Comparison of ENCODE assay signal across 15 cellular contexts in genomic region chr22:31747441-31747840, GRCh38. TPM values are rescaled to one million over a fixed set of nuclear protein-coding genes. Genes with fewer than 3 reads are reported as not detected.
DNase-seq lines count a peak whose midpoint lies in the region; ATAC-seq and TF ChIP-seq lines count a peak whose summit lies in the region.
"Had no signal": no experiment of that assay in that cellular context is flagged by ENCODE, and none has a peak within 500 bp of the region (broad histone marks: within the 10 kb centered on the region; RNA-seq: fewer than 3 reads in every experiment).

No MANE protein-coding gene starts in this region.

- no peaks in the 10 kb centered on the region for H3K9me3 ChIP-seq in BLaER1
- H3K9me3 ChIP-seq in naive thymus-derived CD4-positive, alpha-beta T cell (ENCODE audit: control insufficient read depth in 2 of 3, low read length in 3 of 3), result no peaks in the 10 kb centered on the region
- H3K9me3 ChIP-seq in right lobe of liver, result no peaks in the 10 kb centered on the region
- H3K9me3 ChIP-seq in psoas muscle, result no peaks in the 10 kb centered on the region
- H3K9me3 ChIP-seq: right atrium auricular region had no signal

- H3K27me3 ChIP-seq in BLaER1 (no peaks in the 10 kb centered on the region), H7 (ENCODE audit: control insufficient read depth, insufficient read depth, low read length) (no peaks in the 10 kb centered on the region), right lobe of liver (no peaks in the 10 kb centered on the region), psoas muscle (ENCODE audit: insufficient read depth in 3 of 3, low read length in 2 of 3) (no peaks in the 10 kb centered on the region)
- no peaks in the 10 kb centered on the region for H3K27me3 ChIP-seq in naive thymus-derived CD4-positive, alpha-beta T cell (ENCODE audit: control insufficient read depth in 2 of 2, insufficient read depth in 2 of 2, low read length in 2 of 2)
- H3K27me3 ChIP-seq: right atrium auricular region had no signal

- no peak for TF ChIP-seq POLR2A in right lobe of liver (IDR thresholded peaks at IDR 0.05)

- H3K27ac Mint-ChIP-seq in activated T-helper 17 cell treated with anti-CD3 and anti-CD28 coated beads, Interleukin-2, amount 50 U/mL, for 72 hours, result peak overlapping the region; percentile 96
- H3K27ac Mint-ChIP-seq in naive thymus-derived CD4-positive, alpha-beta T cell, result peak overlapping the region in 6 of 9 donors; percentile 38 to 82 (median 56)
- H3K27ac Mint-ChIP-seq: activated CD4-positive, alpha-beta memory T cell treated with anti-CD3 and anti-CD28 coated beads for 36 hours had no signal

- POLR2A ChIA-PET in naive thymus-derived CD4-positive, alpha-beta T cell (lab: Charles Lee), result interaction anchor here (0.8 kb wide), 1 partner anchor 85 kb away, joined by 3 read pairs; no protein-coding TSS in a partner anchor

- H3K27ac ChIP-seq in BLaER1 (no peak overlapping the region), coronary artery (no peak overlapping the region), right lobe of liver (no peak overlapping the region), psoas muscle (no peak overlapping the region)
- H3K27ac ChIP-seq in naive thymus-derived CD4-positive, alpha-beta T cell (ENCODE audit: low read depth, low read length), result no peak overlapping the region
- H3K27ac ChIP-seq: right atrium auricular region had no signal

- H3K36me3 ChIP-seq in BLaER1 (peaks cover 55% of the 10 kb centered on the region), H7 (replicated peaks; ENCODE audit: control insufficient read depth, insufficient read depth, low read length) (no peaks in the 10 kb centered on the region; the same call in 1 of the 2 replicates), right lobe of liver (peaks cover 0 to 5% (median 0%) of the 10 kb centered on the region in 4 donors), psoas muscle (ENCODE audit: insufficient read depth in 1 of 2, low read depth in 1 of 2) (peaks cover 0 to 30% of the 10 kb centered on the region in 2 donors)
- H3K36me3 ChIP-seq in naive thymus-derived CD4-positive, alpha-beta T cell (ENCODE audit: control insufficient read depth in 2 of 3, insufficient read depth in 3 of 3, low read length in 3 of 3), result peaks cover 0 to 14% (median 0%) of the 10 kb centered on the region in 3 experiments
- H3K36me3 ChIP-seq: right atrium auricular region had no signal

- WGBS in right lobe of liver (ENCODE audit: insufficient coverage, low coverage, low lambda C conversion rate, missing lambda C conversion rate), result 69% methylated on average over 4 of the region's 4 CpGs
- 51 to 62% (median 55%) methylated on average over 4 of the region's 4 CpGs for WGBS in psoas muscle, 3 donors

- intact Hi-C loops in naive thymus-derived CD4-positive, alpha-beta T cell (cut with micrococcal nuclease), result no loop called here
- intact Hi-C loops in right lobe of liver (cut with DNase I), result no loop called here
- intact Hi-C loops in psoas muscle (cut with DNase I), result no loop called here

- peak overlapping the region; percentile 97 for H3K4me2 ChIP-seq in BLaER1

- no peak overlapping the region for H3K9ac ChIP-seq in BLaER1

- no peaks in the 10 kb centered on the region for H3K9me3 Mint-ChIP-seq in activated T-helper 17 cell treated with anti-CD3 and anti-CD28 coated beads, Interleukin-2, amount 50 U/mL, for 72 hours
- H3K9me3 Mint-ChIP-seq in naive thymus-derived CD4-positive, alpha-beta T cell, result peaks cover 0 to 3% (median 0%) of the 10 kb centered on the region in 11 donors
- H3K9me3 Mint-ChIP-seq: activated CD4-positive, alpha-beta memory T cell treated with anti-CD3 and anti-CD28 coated beads for 36 hours had no signal

- peaks cover 58% of the 10 kb centered on the region for H3K36me3 Mint-ChIP-seq in activated T-helper 17 cell treated with anti-CD3 and anti-CD28 coated beads, Interleukin-2, amount 50 U/mL, for 72 hours (ENCODE audit: low read depth)
- peaks cover 4 to 16% (median 4%) of the 10 kb centered on the region in 5 donors for H3K36me3 Mint-ChIP-seq in naive thymus-derived CD4-positive, alpha-beta T cell

- H3K4me3 ChIP-seq in BLaER1, result no peak overlapping the region
- no peak overlapping the region for H3K4me3 ChIP-seq in H7 (ENCODE audit: insufficient read depth, low read depth, low read length)
- no peak overlapping the region for H3K4me3 ChIP-seq in naive thymus-derived CD4-positive, alpha-beta T cell (ENCODE audit: low read length)
- H3K4me3 ChIP-seq in coronary artery, result no peak overlapping the region
- no peak overlapping the region for H3K4me3 ChIP-seq in right lobe of liver
- no peak overlapping the region for H3K4me3 ChIP-seq in psoas muscle
- H3K4me3 ChIP-seq: right atrium auricular region had no signal

- no peaks in the 10 kb centered on the region for H3K27me3 Mint-ChIP-seq in activated T-helper 17 cell treated with anti-CD3 and anti-CD28 coated beads, Interleukin-2, amount 50 U/mL, for 72 hours
- peaks cover 0 to 2% (median 0%) of the 10 kb centered on the region in 5 donors for H3K27me3 Mint-ChIP-seq in naive thymus-derived CD4-positive, alpha-beta T cell
- H3K27me3 Mint-ChIP-seq: activated CD4-positive, alpha-beta memory T cell treated with anti-CD3 and anti-CD28 coated beads for 36 hours had no signal

- CTCF ChIA-PET in naive thymus-derived CD4-positive, alpha-beta T cell (lab: Charles Lee), result no interaction called here

- no peak for ATAC-seq in activated T-helper 17 cell treated with anti-CD3 and anti-CD28 coated beads, Interleukin-2, amount 50 U/mL, for 72 hours (replicated peaks)
- no peak for ATAC-seq in naive thymus-derived CD4-positive, alpha-beta T cell
- ATAC-seq in right lobe of liver, result no peak
- ATAC-seq in psoas muscle, result no peak

- H3K4me3 Mint-ChIP-seq in activated T-helper 17 cell treated with anti-CD3 and anti-CD28 coated beads, Interleukin-2, amount 50 U/mL, for 72 hours, result peak overlapping the region; percentile 100
- H3K4me3 Mint-ChIP-seq in naive thymus-derived CD4-positive, alpha-beta T cell, result peak overlapping the region in 7 of 10 donors; percentile 8 to 92 (median 19)

- H3K4me1 ChIP-seq in BLaER1 (peaks cover 38% of the 10 kb centered on the region), right lobe of liver (peaks cover 0 to 23% (median 11%) of the 10 kb centered on the region in 4 donors), psoas muscle (peaks cover 28% of the 10 kb centered on the region)
- peaks cover 14 to 22% of the 10 kb centered on the region in 2 donors for H3K4me1 ChIP-seq in naive thymus-derived CD4-positive, alpha-beta T cell (ENCODE audit: control insufficient read depth in 2 of 2, insufficient read depth in 2 of 2, low read length in 2 of 2)

- DNase-seq in H7 (peak; percentile 16), coronary artery (ENCODE audit: low spot score) (no peak), right lobe of liver (no peak), NCI-H1930 (lab: John Stamatoyannopoulos, UW) (no peak), psoas muscle (no peak)
- no peak for DNase-seq in naive thymus-derived CD4-positive, alpha-beta T cell
- DNase-seq: activated CD4-positive, alpha-beta memory T cell treated with anti-CD3 and anti-CD28 coated beads for 36 hours; amygdala; dermis blood vessel endothelial cell; NCI-H345; stimulated activated CD4-positive, alpha-beta T cell treated with anti-CD3 and anti-CD28 coated beads, Interleukin-4, amount 100 ng/mL, for 1 hour; stimulated activated naive CD4-positive, alpha-beta T cell had no signal

- peaks cover 35% of the 10 kb centered on the region for H3K4me1 Mint-ChIP-seq in activated T-helper 17 cell treated with anti-CD3 and anti-CD28 coated beads, Interleukin-2, amount 50 U/mL, for 72 hours
- H3K4me1 Mint-ChIP-seq in naive thymus-derived CD4-positive, alpha-beta T cell, result peaks cover 35 to 60% (median 49%) of the 10 kb centered on the region in 7 donors

- TF ChIP-seq CTCF in coronary artery (IDR thresholded peaks at IDR 0.05), result no peak
- TF ChIP-seq CTCF in right lobe of liver (IDR thresholded peaks at IDR 0.05), result no peak
- no peak for TF ChIP-seq CTCF in psoas muscle (IDR thresholded peaks at IDR 0.05)

- peaks cover 49% of the 10 kb centered on the region for H4K20me1 ChIP-seq in BLaER1

RNA-seq across cellular contexts. Expression of gene PRR14L, which starts 2.5 kb away (rescaled TPM):
- total RNA-seq in H7 (2014; rRNA removed; shearing (Covaris generic)), result 24.7 and 25.6 TPM in 2 replicates
- 10 to 100 TPM; 62.8 to 75.3 TPM for total RNA-seq in activated T-helper 17 cell treated with anti-CD3 and anti-CD28 coated beads, Interleukin-2, amount 50 U/mL, for 72 hours
- total RNA-seq in naive thymus-derived CD4-positive, alpha-beta T cell, result 10 to 100 TPM; 43.1 to 82.6 (median 66.9) TPM
- polyA plus RNA-seq in naive thymus-derived CD4-positive, alpha-beta T cell, result 10 to 100 TPM; 18.7 to 29.2 TPM
- 10 to 100 TPM; 11.2 to 22.8 (median 17.0) TPM for total RNA-seq in right lobe of liver
- total RNA-seq in psoas muscle, result 10 to 100 TPM in 3 of 4 donors, 1 to 10 TPM in 1; 8.8 to 16.4 (median 12.6) TPM
- 1 to 10 TPM; 2.7 to 7.0 (median 5.8) TPM for polyA plus RNA-seq in psoas muscle

RNA-seq across cellular contexts. Expression of gene DEPDC5, which starts 6.4 kb away (rescaled TPM):
- 13.7 and 15.1 TPM in 2 replicates for total RNA-seq in H7 (2014; rRNA removed; shearing (Covaris generic))
- total RNA-seq in activated T-helper 17 cell treated with anti-CD3 and anti-CD28 coated beads, Interleukin-2, amount 50 U/mL, for 72 hours, result 10 to 100 TPM; 50.0 to 57.1 TPM
- total RNA-seq in naive thymus-derived CD4-positive, alpha-beta T cell, result 10 to 100 TPM; 42.9 to 54.1 (median 44.2) TPM
- 10 to 100 TPM in 1 of 2 donors, 1 to 10 TPM in 1; 5.7 to 10.5 TPM for polyA plus RNA-seq in naive thymus-derived CD4-positive, alpha-beta T cell
- total RNA-seq in right lobe of liver (10 to 100 TPM in 5 of 6 experiments, 1 to 10 TPM in 1; 9.1 to 22.9 (median 14.6) TPM), psoas muscle (10 to 100 TPM in 2 of 4 donors, 1 to 10 TPM in 2; 7.6 to 15.6 (median 9.4) TPM)
- polyA plus RNA-seq in psoas muscle, result 10 to 100 TPM in 1 of 3 donors, 1 to 10 TPM in 2; 6.3 to 10.7 (median 9.1) TPM
